25 cellular contexts compared by ENCODE assay signal in the genomic region with DNA sequence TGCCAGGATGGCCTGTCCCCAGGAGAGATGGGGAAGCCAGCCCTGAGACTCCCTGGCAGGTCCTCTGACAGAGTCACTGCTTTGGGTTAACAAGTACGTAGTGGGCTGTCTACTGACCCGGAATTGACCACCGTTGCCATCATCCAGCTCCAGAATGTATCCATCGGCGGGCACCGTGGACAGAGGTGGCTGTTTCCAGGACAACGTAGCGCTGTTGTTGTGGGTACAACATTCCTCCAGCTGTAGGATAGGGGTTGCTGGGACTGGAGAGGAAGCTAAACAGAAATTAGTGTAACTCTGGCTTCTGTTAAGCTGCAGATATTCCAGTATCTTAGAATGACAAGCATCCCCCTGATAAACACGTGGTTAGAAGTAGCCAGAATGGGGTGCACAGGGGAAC. TPM values are rescaled to one million over a fixed set of nuclear protein-coding genes. Genes with fewer than 3 reads are reported as not detected.
A peak's percentile ranks its signal among the peaks of the same experiment; 100 is the strongest.
DNase-seq lines count a peak whose midpoint lies in the region; ATAC-seq, FAIRE-seq and TF ChIP-seq lines count a peak whose summit lies in the region.
"Had no signal": no experiment of that assay in that cellular context is flagged by ENCODE, and none has a peak within 500 bp of the region (broad histone marks: within the 10 kb centered on the region; RNA-seq: fewer than 3 reads in every experiment).

No MANE protein-coding gene starts in this region.

- POLR2A ChIA-PET in H1 (lab: Charles Lee; ENCODE audit: partially characterized antibody) (no interaction called here), Caco-2 (lab: Charles Lee) (no interaction called here)

- no peak overlapping the region for H2BK20ac ChIP-seq in H1 (ENCODE audit: low read length)

- H3K4me3 ChIP-seq in H1 (ENCODE audit: extremely low read depth in 1 of 4, insufficient read depth in 2 of 4, low read depth in 3 of 4, low read length in 4 of 4) (no peak overlapping the region), trophoblast cell (ENCODE audit: low read depth, low read length) (no peak overlapping the region), Caco-2 (ENCODE audit: low read depth, low read length) (no peak overlapping the region)
- H3K4me3 ChIP-seq: BLaER1, GM23338, HAP-1 had no signal

- no peak for TF ChIP-seq EP300 in H1 (IDR thresholded peaks at IDR 0.05; ENCODE audit: borderline replicate concordance in 1 of 2, low read depth in 2 of 2, low read length in 2 of 2)

- no peak for TF ChIP-seq POLR2A in H1 (IDR thresholded peaks at IDR 0.05; ENCODE audit: control extremely low read depth in 1 of 2, low read depth in 2 of 2, low read length in 2 of 2)

- ATAC-seq in HG02798 (IDR thresholded peaks at IDR 0.05; ENCODE audit: poor library complexity, unreplicated experiment) (no peak), HG03039 (IDR thresholded peaks at IDR 0.05; ENCODE audit: unreplicated experiment) (no peak)
- ATAC-seq: CD8-positive, alpha-beta T cell; GM23338 had no signal

- H4K12ac ChIP-seq in trophoblast cell (ENCODE audit: low read depth, low read length): no peak overlapping the region

- H3K27ac Mint-ChIP-seq in Caco-2 (ENCODE audit: unreplicated experiment): no peak overlapping the region
- H3K27ac Mint-ChIP-seq: B cell; CD4-positive, CD25-positive, alpha-beta regulatory T cell; CD8-positive, alpha-beta T cell; GM23338; HFFc6 had no signal

- intact Hi-C loops in Caco-2 (cut with micrococcal nuclease; ENCODE audit: unreplicated experiment): no loop called here

- no peaks in the 10 kb centered on the region for H3K27me3 Mint-ChIP-seq in Caco-2 (ENCODE audit: insufficient read depth, unreplicated experiment)
- H3K27me3 Mint-ChIP-seq: B cell had no signal

- no peaks in the 10 kb centered on the region for H3K9me3 Mint-ChIP-seq in Caco-2 (ENCODE audit: unreplicated experiment)
- H3K9me3 Mint-ChIP-seq: CD8-positive, alpha-beta T cell; GM23338; HFFc6 had no signal

- BruUV-seq in Caco-2 (replicated peaks; lab: Mats Ljungman, UMichigan): no TSS peak

- TF ChIP-seq CTCF in H1 (IDR thresholded peaks at IDR 0.05; ENCODE audit: control extremely low read depth in 1 of 3, insufficient read depth in 1 of 3, low read depth in 1 of 3, low read length in 3 of 3): no peak
- TF ChIP-seq CTCF in Caco-2 (IDR thresholded peaks at IDR 0.05; ENCODE audit: insufficient read depth in 1 of 2, low read depth in 1 of 2, low read length in 1 of 2, severe bottlenecking in 1 of 2, unreplicated experiment in 1 of 2): no peak

- H3K23ac ChIP-seq in H1 (ENCODE audit: insufficient read length): no peak overlapping the region
- no peak overlapping the region for H3K23ac ChIP-seq in trophoblast cell (ENCODE audit: low read length)

- H2BK15ac ChIP-seq in H1 (ENCODE audit: low read length): no peak overlapping the region

- no peaks in the 10 kb centered on the region for H4K20me1 ChIP-seq in H1 (replicated peaks in 1 of 2; ENCODE audit: control insufficient read depth in 1 of 2, insufficient read depth in 2 of 2, low read length in 2 of 2)
- H4K20me1 ChIP-seq: BLaER1 had no signal

- H4K8ac ChIP-seq in H1 (ENCODE audit: extremely low read depth, insufficient read depth, low read length): no peak overlapping the region
- H4K8ac ChIP-seq in trophoblast cell (ENCODE audit: low read depth, low read length): no peak overlapping the region

- FAIRE-seq in HTR-8/SVneo (lab: Jason Lieb, UNC): peak; percentile 13
- no peak for FAIRE-seq in H1 (lab: Jason Lieb, UNC)
- peak; percentile 77 for FAIRE-seq in urothelium cell line (lab: Jason Lieb, UNC)
- FAIRE-seq: A204.1, D721Med, GM12891, GM18507, H54 had no signal

- H3K27ac ChIP-seq in H1 (ENCODE audit: low read depth, low read length) (no peak overlapping the region), trophoblast cell (ENCODE audit: low read depth, low read length) (no peak overlapping the region)
- H3K27ac ChIP-seq: 22Rv1, BLaER1, C4-2B had no signal

- H2AK5ac ChIP-seq in H1 (ENCODE audit: low read depth, low read length) (no peak overlapping the region), trophoblast cell (ENCODE audit: low read length) (peak overlapping the region; percentile 52)

- H4K91ac ChIP-seq in H1 (replicated peaks; ENCODE audit: insufficient read length, low read length): no peak overlapping the region
- H4K91ac ChIP-seq in trophoblast cell (ENCODE audit: low read depth, low read length): no peak overlapping the region

- H2BK120ac ChIP-seq in H1 (replicated peaks; ENCODE audit: low read depth, low read length) (no peak overlapping the region), trophoblast cell (ENCODE audit: insufficient read depth, low read length, poor library complexity) (no peak overlapping the region)

- H3K56ac ChIP-seq in H1 (replicated peaks; ENCODE audit: insufficient read length, low read depth, low read length): no peak overlapping the region

- H3K36me3 ChIP-seq in H1 (ENCODE audit: control insufficient read depth in 2 of 4, insufficient read depth in 4 of 4, low read length in 3 of 4): no peaks in the 10 kb centered on the region
- no peaks in the 10 kb centered on the region for H3K36me3 ChIP-seq in trophoblast cell (ENCODE audit: control insufficient read depth in 1 of 2, insufficient read depth in 2 of 2, low read length in 2 of 2)
- no peaks in the 10 kb centered on the region; the same call in 1 of the 2 replicates for H3K36me3 ChIP-seq in Caco-2 (ENCODE audit: control insufficient read depth, insufficient read depth, low read length)
- H3K36me3 ChIP-seq: BLaER1 had no signal

- H2AFZ ChIP-seq in H1 (ENCODE audit: low read length) (no peak overlapping the region), trophoblast cell (ENCODE audit: insufficient read depth, low read length, poor library complexity) (no peak overlapping the region)
- H2AFZ ChIP-seq: GM23338 had no signal

- H2BK5ac ChIP-seq in H1 (ENCODE audit: low read depth, low read length): no peak overlapping the region
- no peak overlapping the region for H2BK5ac ChIP-seq in trophoblast cell (ENCODE audit: low read depth, low read length, poor library complexity)

- no peak for DNase-seq in HTR-8/SVneo (ENCODE audit: insufficient read length, low spot score)
- DNase-seq in H1 (ENCODE audit: low read depth in 1 of 2, low spot score in 2 of 2): no peak
- DNase-seq in trophoblast cell: peak; percentile 81 to 89
- DNase-seq in urothelium cell line (ENCODE audit: low spot score): no peak
- DNase-seq in Caco-2: no peak
- DNase-seq: CD4-positive, CD25-positive, alpha-beta regulatory T cell; CD8-positive, alpha-beta T cell; DMS 273 treated with DMSO at 0.1 percent for 48 hours; DMS79; EL; GDM1; HFFc6 had no signal

- H3K79me1 ChIP-seq in H1 (ENCODE audit: low read depth, low read length) (no peaks in the 10 kb centered on the region), trophoblast cell (ENCODE audit: low read length) (peaks cover 5% of the 10 kb centered on the region)

- no peak overlapping the region for H3K14ac ChIP-seq in H1 (ENCODE audit: insufficient read length)
- H3K14ac ChIP-seq in trophoblast cell (ENCODE audit: low read length): peak overlapping the region; percentile 21

- TF ChIP-seq RAD21 in H1 (IDR thresholded peaks at IDR 0.05 in 1 of 2, conservative IDR thresholded peaks at IDR 0.05 in 1 of 2; ENCODE audit: low read depth in 2 of 2, low read length in 2 of 2): no peak

- H2BK12ac ChIP-seq in H1 (ENCODE audit: low read depth, low read length) (no peak overlapping the region), trophoblast cell (ENCODE audit: low read length) (no peak overlapping the region)

- WGBS in H1 (ENCODE audit: extremely low coverage in 1 of 2, insufficient coverage in 1 of 2, insufficient read length in 1 of 2, insufficient replicate concordance in 2 of 2, low coverage in 1 of 2, low lambda C conversion rate in 2 of 2, missing lambda C conversion rate in 1 of 2), 2 experiments: 92% methylated on average over 9 of the region's 9 CpGs; no CpG with 5 or more reads in 1 of the 2 experiments
- no CpG with 5 or more reads among the region's 9 CpGs for WGBS in trophoblast cell (ENCODE audit: extremely low coverage, insufficient coverage, insufficient read length)

- no peaks in the 10 kb centered on the region; a peak in 2 of 7 replicates for H3K4me1 ChIP-seq in H1 (replicated peaks in 1 of 4; ENCODE audit: control insufficient read depth in 3 of 4, insufficient read depth in 4 of 4, low read length in 3 of 4)
- peaks cover 8 to 10% of the 10 kb centered on the region in 2 experiments for H3K4me1 ChIP-seq in trophoblast cell (ENCODE audit: control insufficient read depth in 1 of 2, insufficient read depth in 2 of 2, low read length in 2 of 2)
- peaks cover 9% of the 10 kb centered on the region for H3K4me1 ChIP-seq in Caco-2
- H3K4me1 ChIP-seq: BLaER1 had no signal

- H3K4me3 Mint-ChIP-seq in Caco-2 (ENCODE audit: unreplicated experiment): no peak overlapping the region
- H3K4me3 Mint-ChIP-seq: B cell; CD4-positive, CD25-positive, alpha-beta regulatory T cell; CD8-positive, alpha-beta T cell; GM23338; HFFc6 had no signal

- H3K4me1 Mint-ChIP-seq in Caco-2 (ENCODE audit: low read depth, unreplicated experiment): no peaks in the 10 kb centered on the region
- H3K4me1 Mint-ChIP-seq: B cell; CD4-positive, CD25-positive, alpha-beta regulatory T cell had no signal

- no peaks in the 10 kb centered on the region for H3K23me2 ChIP-seq in H1 (ENCODE audit: low read depth, low read length)

- H3K4ac ChIP-seq in H1 (replicated peaks; ENCODE audit: insufficient read length, low read depth, low read length) (no peak overlapping the region), trophoblast cell (ENCODE audit: low read depth, low read length) (no peak overlapping the region)

- H3K27me3 ChIP-seq in H1 (replicated peaks in 1 of 4; ENCODE audit: control insufficient read depth in 3 of 4, extremely low read depth in 1 of 4, insufficient read depth in 3 of 4, low read length in 3 of 4): no peaks in the 10 kb centered on the region
- no peaks in the 10 kb centered on the region for H3K27me3 ChIP-seq in trophoblast cell (ENCODE audit: insufficient read depth, low read length)
- no peaks in the 10 kb centered on the region for H3K27me3 ChIP-seq in Caco-2 (replicated peaks; ENCODE audit: control insufficient read depth, insufficient read depth, low read length)
- H3K27me3 ChIP-seq: BLaER1 had no signal

- no peak overlapping the region for H3K9ac ChIP-seq in H1 (replicated peaks in 1 of 4; ENCODE audit: extremely low read depth in 1 of 4, low read depth in 3 of 4, low read length in 3 of 4)
- H3K9ac ChIP-seq in trophoblast cell (ENCODE audit: low read length): no peak overlapping the region
- H3K9ac ChIP-seq: BLaER1 had no signal

- CTCF ChIA-PET in H1 (lab: Charles Lee; ENCODE audit: partially characterized antibody): interaction anchor here (0.5 to 1.1 kb wide), 6 partner anchors 10 to 714 kb away, joined by 3 to 4 read pairs (median 3); no protein-coding TSS in a partner anchor
- CTCF ChIA-PET in Caco-2 (lab: Charles Lee): no interaction called here

- H4K5ac ChIP-seq in H1 (ENCODE audit: insufficient read length, low read depth, low read length): no peak overlapping the region

- H3K18ac ChIP-seq in H1 (ENCODE audit: extremely low read depth, low read length): 0 out of 2 replicates have a peak overlapping the region, but pooled peaks have one; percentile 40
- no peak overlapping the region for H3K18ac ChIP-seq in trophoblast cell (ENCODE audit: low read length)

- H3K79me2 ChIP-seq in H1 (ENCODE audit: control insufficient read depth in 1 of 2, insufficient read depth in 2 of 2, low read length in 2 of 2) (no peaks in the 10 kb centered on the region), trophoblast cell (ENCODE audit: control insufficient read depth, insufficient read depth, low read length, poor library complexity) (peaks cover 2% of the 10 kb centered on the region)

- no peaks in the 10 kb centered on the region for H3K9me3 ChIP-seq in H1 (ENCODE audit: insufficient read depth in 2 of 2, low read depth in 1 of 2, low read length in 1 of 2)
- no peaks in the 10 kb centered on the region for H3K9me3 ChIP-seq in trophoblast cell (ENCODE audit: insufficient read depth, low read depth, low read length)
- no peaks in the 10 kb centered on the region for H3K9me3 ChIP-seq in Caco-2
- H3K9me3 ChIP-seq: BLaER1, HAP-1 had no signal

- H3K4me2 ChIP-seq in H1 (ENCODE audit: insufficient read depth in 1 of 2, low read depth in 2 of 2, low read length in 2 of 2) (no peak overlapping the region), trophoblast cell (ENCODE audit: low read length) (no peak overlapping the region)
- H3K4me2 ChIP-seq: BLaER1, GM23338 had no signal

- no peaks in the 10 kb centered on the region for H3K36me3 Mint-ChIP-seq in Caco-2 (ENCODE audit: insufficient read depth, unreplicated experiment)
- H3K36me3 Mint-ChIP-seq: CD8-positive, alpha-beta T cell had no signal

RNA-seq across cellular contexts. Expression of gene PYGL, which starts 56.3 kb away (rescaled TPM):
- 46.6 and 50.5 TPM in 2 replicates for total RNA-seq in H1 (2021; fragmentation: NEBNext Ultra II Directional; extraction: Animal tissue kit (Norgen Biotek cat#: 25700))
- 26.1 and 26.7 TPM in 2 replicates for polyA plus RNA-seq in H1 (2011; rRNA removed)
- polyA plus RNA-seq in H1 (2011; cell fraction: cytosol; rRNA removed): 33.1 TPM
- 30.8 TPM for polyA plus RNA-seq in H1 (2011; cell fraction: nucleus; rRNA removed)
- polyA plus RNA-seq in H1 (2012, experiment 1 of 2): 37.3 to 42.5 TPM (median 41.9 TPM) in 4 replicates
- polyA plus RNA-seq in H1 (2012, experiment 2 of 2): 6.0 TPM
- 47.6 TPM for polyA plus RNA-seq in H1 (2013, experiment 1 of 2)
- polyA plus RNA-seq in H1 (2013, experiment 2 of 2): 46.0 TPM
- polyA minus RNA-seq in H1 (2011; rRNA and poly(A)+ RNA removed): 27.4 and 33.6 TPM in 2 replicates
- 27.2 TPM for polyA minus RNA-seq in H1 (2011; cell fraction: cytosol; rRNA and poly(A)+ RNA removed)
- 23.3 TPM for polyA minus RNA-seq in H1 (2011; cell fraction: nucleus; rRNA and poly(A)+ RNA removed)
- 14.9 and 16.2 TPM in 2 replicates for polyA plus RNA-seq in trophoblast cell (2013)
- 80.8 and 98.1 TPM in 2 replicates for total RNA-seq in Caco-2 (2022)

Comparison
In these comparisons a context has a peak if more than half of its experiments do, and no peak if none do; other contexts are left out.
1. DNase-seq: peak in trophoblast cell (2 of 2); none in HTR-8/SVneo (single experiment), H1 (0 of 2), urothelium cell line (single experiment) and Caco-2 (0 of 2).